Comparison of ENCODE assay signal across 7 cellular contexts in genomic region chr7:69185170-69185569, GRCh38.
"Had no signal": no experiment of that assay in that cellular context is flagged by ENCODE, and none has a peak within 500 bp of the region (broad histone marks: within the 10 kb centered on the region; RNA-seq: fewer than 3 reads in every experiment).

No MANE protein-coding gene starts in this region.

- H3K4me1 Mint-ChIP-seq: GM23338, H9 had no signal

- H3K4me3 ChIP-seq: GM23338 had no signal

- H3K27ac Mint-ChIP-seq: GM23338, IgD-negative memory B cell had no signal

- H3K27ac ChIP-seq: HL-60 had no signal

- ATAC-seq: GM23338, HepG2 had no signal

- H3K4me3 Mint-ChIP-seq: GM23338, H9 had no signal

- H3K4me2 ChIP-seq: GM23338 had no signal

- H2AFZ ChIP-seq: GM23338 had no signal

- H3K27me3 Mint-ChIP-seq: IgD-negative memory B cell had no signal

- DNase-seq: H9, HCEC 1CT, KBM-7 had no signal
